8 cellular contexts compared by ENCODE assay signal in the genomic region with DNA sequence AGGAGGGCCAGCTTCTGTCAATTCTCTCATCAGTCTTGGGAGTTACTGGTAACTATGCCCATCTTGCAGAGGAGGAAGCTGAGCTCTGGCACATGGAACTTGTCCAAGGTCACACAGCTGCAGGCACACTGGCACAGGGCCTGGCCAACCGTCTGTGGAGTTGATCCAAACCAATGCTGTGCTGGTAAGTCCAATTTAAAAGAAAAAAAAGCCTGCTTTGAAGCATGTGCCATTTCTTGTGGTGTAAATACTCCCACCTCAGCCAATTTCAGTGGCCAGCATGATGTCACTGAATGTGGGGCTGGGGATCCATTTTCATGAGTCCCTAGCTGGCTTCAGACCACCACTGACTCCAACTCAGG.
DNase-seq lines count a peak whose midpoint lies in the region; TF ChIP-seq lines count a peak whose summit lies in the region.

No MANE protein-coding gene starts in this region.

- no peak for TF ChIP-seq CTCF in colonic mucosa (IDR thresholded peaks at IDR 0.05)

- H3K36me3 ChIP-seq in colonic mucosa: no peaks in the 10 kb centered on the region
- H3K36me3 ChIP-seq in muscle layer of duodenum (ENCODE audit: control insufficient read depth in 1 of 2, insufficient read depth in 2 of 2, low read length in 2 of 2): no peaks in the 10 kb centered on the region

- DNase-seq in AML-193 (lab: John Stamatoyannopoulos, UW) (peak; percentile 88 to 90), KG1 (lab: John Stamatoyannopoulos, UW) (peak; percentile 39), colonic mucosa (peak; percentile 70), C1 segment of cervical spinal cord (lab: John Stamatoyannopoulos, UW) (no peak), NCI-H2107 treated with DMSO at 0.1 percent for 48 hours (lab: John Stamatoyannopoulos, UW; ENCODE audit: unreplicated experiment) (no peak), superior temporal gyrus (ENCODE audit: extremely low spot score) (no peak)
- no peak for DNase-seq in stimulated activated naive CD4-positive, alpha-beta T cell (lab: John Stamatoyannopoulos, UW)

- H3K27me3 ChIP-seq in colonic mucosa: no peaks in the 10 kb centered on the region
- H3K27me3 ChIP-seq in muscle layer of duodenum (ENCODE audit: low read depth, low read length): no peaks in the 10 kb centered on the region

- H3K4me3 ChIP-seq in colonic mucosa (no peak overlapping the region), muscle layer of duodenum (ENCODE audit: low read depth in 1 of 2, low read length in 2 of 2) (no peak overlapping the region)

- H3K9ac ChIP-seq in colonic mucosa (ENCODE audit: low read depth in 2 of 2, low read length in 2 of 2): peak overlapping the region in 1 of 2 donors; percentile 3

- H3K27ac ChIP-seq in colonic mucosa (peak overlapping the region; percentile 58), muscle layer of duodenum (ENCODE audit: low read length) (peak overlapping the region; percentile 78)

- H3K4me1 ChIP-seq in colonic mucosa (no peaks in the 10 kb centered on the region), muscle layer of duodenum (ENCODE audit: control insufficient read depth in 1 of 2, insufficient read depth in 2 of 2, low read length in 2 of 2) (no peaks in the 10 kb centered on the region)

- H3K9me3 ChIP-seq in colonic mucosa (peaks cover 5% of the 10 kb centered on the region), muscle layer of duodenum (ENCODE audit: control insufficient read depth in 1 of 2, low read length in 2 of 2) (peaks cover 14 to 15% of the 10 kb centered on the region in 2 donors)

- intact Hi-C loops in colonic mucosa (cut with DNase I): no loop called here

Comparison
In these comparisons a context has a peak if more than half of its experiments do, and no peak if none do; other contexts are left out.
1. DNase-seq: peak in AML-193 (2 of 2), KG1 (single experiment) and colonic mucosa (single experiment); none in C1 segment of cervical spinal cord (0 of 14), NCI-H2107 treated with DMSO at 0.1 percent for 48 hours (single experiment), superior temporal gyrus (single experiment) and stimulated activated naive CD4-positive, alpha-beta T cell (0 of 6).